In the genomic region with DNA sequence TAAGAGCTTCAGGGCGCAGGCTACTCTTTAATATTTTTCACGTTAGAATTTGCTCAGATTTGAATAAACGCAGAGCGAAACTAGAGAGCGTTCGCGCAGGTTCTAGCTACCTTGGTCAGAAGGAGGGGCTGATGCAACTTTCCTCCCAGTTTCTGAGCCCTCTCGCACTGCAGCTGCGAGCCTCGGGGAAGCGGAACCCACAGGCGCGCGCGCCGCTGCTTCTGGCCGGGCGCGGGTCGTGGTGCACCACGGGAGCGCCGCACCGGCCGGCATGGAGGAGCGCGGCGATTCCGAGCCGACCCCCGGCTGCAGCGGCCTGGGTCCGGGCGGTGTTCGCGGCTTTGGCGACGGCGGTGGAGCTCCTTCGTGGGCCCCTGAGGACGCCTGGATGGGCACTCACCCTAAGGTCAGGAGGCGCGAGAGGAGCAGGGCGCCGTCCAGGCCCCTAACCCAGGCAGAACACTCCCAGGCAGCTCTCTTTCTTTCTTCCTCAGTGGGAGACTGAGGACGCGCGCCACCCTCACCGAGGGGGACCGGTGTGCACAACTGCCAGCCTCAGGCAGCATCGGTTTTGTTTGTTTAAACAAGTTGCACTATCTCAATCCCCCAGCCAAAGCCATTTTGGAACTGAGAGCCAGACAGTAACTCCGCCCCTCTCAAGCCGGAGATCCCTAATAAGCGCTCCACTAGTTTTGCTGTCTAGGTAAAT, we compare ENCODE assay signal across 8 cellular contexts. TPM values are rescaled to one million over a fixed set of nuclear protein-coding genes. Genes with fewer than 3 reads are reported as not detected.
DNase-seq lines count a peak whose midpoint lies in the region; ATAC-seq and TF ChIP-seq lines count a peak whose summit lies in the region.

Gene TSEN15 (plus strand): TSS at position 246 of the 709 bp plus-strand sequence. CDS start 26 bp downstream, at position 272.

- peaks cover 6% of the 10 kb centered on the region for H3K27me3 Mint-ChIP-seq in activated CD4-positive, alpha-beta memory T cell treated with anti-CD3 and anti-CD28 coated beads for 36 hours

- H3K4me1 ChIP-seq in ectodermal cell (ENCODE audit: control insufficient read depth, insufficient read depth, low read length): peaks cover 10% of the 10 kb centered on the region

- peaks cover 12% of the 10 kb centered on the region for H3K36me3 Mint-ChIP-seq in activated CD4-positive, alpha-beta memory T cell treated with anti-CD3 and anti-CD28 coated beads for 36 hours

- H3K4me3 Mint-ChIP-seq in activated CD4-positive, alpha-beta memory T cell treated with anti-CD3 and anti-CD28 coated beads for 36 hours: peak within 1 kb of the TSS; percentile 98

- H3K27ac ChIP-seq in C4-2B: peak within 1 kb of the TSS; percentile 88
- H3K27ac ChIP-seq in ectodermal cell (ENCODE audit: insufficient read depth, low read depth, low read length, poor library complexity, severe bottlenecking): peak within 1 kb of the TSS; percentile 91

- POLR2A ChIA-PET in activated CD4-positive, alpha-beta memory T cell treated with anti-CD3 and anti-CD28 coated beads for 36 hours (lab: Charles Lee): interaction anchor here (0.6 to 2.1 kb wide), 7 partner anchors 9 to 1211 kb away, joined by 3 to 14 read pairs (median 4); partner anchors contain the start of gene COLGALT2

- intact Hi-C loops in activated CD4-positive, alpha-beta memory T cell treated with anti-CD3 and anti-CD28 coated beads for 36 hours (cut with micrococcal nuclease): loop anchor here (1.0 to 10.0 kb wide), 8 partner anchors 14 to 1106 kb away; partner anchors contain the start of genes C1orf21, COLGALT2, SWT1 and TRMT1L

- H3K27ac Mint-ChIP-seq in activated CD4-positive, alpha-beta memory T cell treated with anti-CD3 and anti-CD28 coated beads for 36 hours: peak within 1 kb of the TSS; percentile 96

- H3K9me3 ChIP-seq in ectodermal cell (ENCODE audit: control insufficient read depth, low read length): no peaks in the 10 kb centered on the region

- no peaks in the 10 kb centered on the region for H3K27me3 ChIP-seq in ectodermal cell (ENCODE audit: control insufficient read depth, insufficient read depth, low read length, poor library complexity, severe bottlenecking)

- no peak for TF ChIP-seq CTCF in C4-2B (conservative IDR thresholded peaks at IDR 0.05)

- H3K4me1 Mint-ChIP-seq in activated CD4-positive, alpha-beta memory T cell treated with anti-CD3 and anti-CD28 coated beads for 36 hours (ENCODE audit: low read depth): peaks cover 33% of the 10 kb centered on the region

- H3K36me3 ChIP-seq in ectodermal cell (ENCODE audit: control insufficient read depth, insufficient read depth, low read length): peaks cover 10% of the 10 kb centered on the region

- CTCF ChIA-PET in activated CD4-positive, alpha-beta memory T cell treated with anti-CD3 and anti-CD28 coated beads for 36 hours (lab: Charles Lee): interaction anchor here (1.4 to 2.9 kb wide), 5 partner anchors 13 to 396 kb away, joined by 4 to 10 read pairs (median 5); partner anchors contain the start of gene COLGALT2

- WGBS in ectodermal cell, 2 experiments: 1 to 2% methylated on average over 54 of the region's 54 CpGs

- peak; percentile 80 for DNase-seq in NCI-H774 (lab: John Stamatoyannopoulos, UW)
- DNase-seq in activated CD4-positive, alpha-beta memory T cell treated with anti-CD3 and anti-CD28 coated beads for 36 hours: peak; percentile 85
- DNase-seq in medulla oblongata (ENCODE audit: extremely low spot score): peak; percentile 76
- peak; percentile 71 for DNase-seq in stimulated activated CD8-positive, alpha-beta memory T cell treated with anti-CD3 and anti-CD28 coated beads, Interleukin-12 subunit alpha, Interleukin-12 subunit beta, amount 100 ng/mL, for 4 hours (ENCODE audit: low read depth)

- ATAC-seq in GM19324 (IDR thresholded peaks at IDR 0.05; ENCODE audit: low FRiP score, unreplicated experiment) (peak; percentile 98), HG03469 (IDR thresholded peaks at IDR 0.05; ENCODE audit: unreplicated experiment) (peak; percentile 92)

- no peaks in the 10 kb centered on the region for H3K9me3 Mint-ChIP-seq in activated CD4-positive, alpha-beta memory T cell treated with anti-CD3 and anti-CD28 coated beads for 36 hours

- H3K4me3 ChIP-seq in ectodermal cell (ENCODE audit: insufficient read depth, low read depth, low read length): peak within 1 kb of the TSS; percentile 74

RNA-seq across cellular contexts. Expression of gene TSEN15, which starts in this region (rescaled TPM):
- 10 to 100 TPM; 44.1 to 44.3 TPM for total RNA-seq in activated CD4-positive, alpha-beta memory T cell treated with anti-CD3 and anti-CD28 coated beads for 36 hours
- polyA plus RNA-seq in ectodermal cell (2013, experiment 1 of 4): 43.7 TPM
- polyA plus RNA-seq in ectodermal cell (2013, experiment 2 of 4): 50.8 TPM
- 42.3 TPM for polyA plus RNA-seq in ectodermal cell (2013, experiment 3 of 4)
- polyA plus RNA-seq in ectodermal cell (2013, experiment 4 of 4): 48.5 TPM

Comparison
In these comparisons a context has a peak if more than half of its experiments do, and no peak if none do; other contexts are left out.
1. Peak in every context shown above with its lines: DNase-seq, ATAC-seq, H3K4me3 ChIP-seq and H3K27ac ChIP-seq.